ENCODE assay signal across 13 cellular contexts in the genomic region with DNA sequence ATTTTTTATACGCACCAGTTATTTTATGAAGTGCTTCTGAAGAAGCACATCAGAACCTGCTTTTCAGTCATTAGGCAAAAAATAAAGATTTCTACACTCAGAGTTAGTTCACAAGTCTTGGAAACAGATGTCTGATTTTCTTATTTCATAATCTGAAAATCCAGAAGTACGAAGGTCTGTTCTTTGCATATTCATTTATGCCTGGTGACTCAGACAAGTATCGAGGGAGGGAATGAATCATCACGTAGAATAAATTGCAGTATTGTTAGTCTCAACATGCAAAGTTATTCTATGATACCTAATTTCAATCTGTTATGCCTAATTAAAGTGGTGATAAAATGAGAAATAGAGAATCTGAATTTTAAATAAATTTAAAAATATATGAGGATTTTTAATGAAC.
DNase-seq lines count a peak whose midpoint lies in the region; ATAC-seq and TF ChIP-seq lines count a peak whose summit lies in the region.
"Had no signal": no experiment of that assay in that cellular context is flagged by ENCODE, and none has a peak within 500 bp of the region (broad histone marks: within the 10 kb centered on the region; RNA-seq: fewer than 3 reads in every experiment).

No MANE protein-coding gene starts in this region.

- peak; percentile 75 for DNase-seq in MCF 10A (ENCODE audit: unreplicated experiment)
- no peak for DNase-seq in breast epithelium (ENCODE audit: low spot score in 2 of 2)
- DNase-seq in RKO (ENCODE audit: low spot score) = peak; percentile 66
- peak; percentile 79 for DNase-seq in fibroblast of mammary gland (ENCODE audit: low read depth)
- DNase-seq in NCI-H345 (lab: John Stamatoyannopoulos, UW) = no peak
- DNase-seq in tibial artery = no peak
- no peak for DNase-seq in HAP-1 (ENCODE audit: low spot score in 2 of 2)
- DNase-seq: activated T-cell treated with anti-CD3 and anti-CD28 coated beads, Interleukin-2, amount 50 U/mL, for 48 hours; BE2C; HFFc6; NCI-H1105 treated with DMSO at 0.1 percent for 48 hours; NK-92 treated with Interleukin-12 subunit alpha and Interleukin-12 subunit beta, amount 100 ng/mL, for 24 hours had no signal

- POLR2A ChIA-PET in MCF 10A (lab: Yijun Ruan, JAX) = interaction anchor here (1.2 to 1.4 kb wide), 2 partner anchors 23 to 47 kb away, joined by 3 to 4 read pairs; no protein-coding TSS in a partner anchor

- H3K4me1 Mint-ChIP-seq in MCF 10A (ENCODE audit: insufficient read depth, unreplicated experiment) = peaks cover 6% of the 10 kb centered on the region

- CTCF ChIA-PET in MCF 10A (lab: Yijun Ruan, JAX) = no interaction called here

- intact Hi-C loops in MCF 10A (cut with micrococcal nuclease) (no loop called here), breast epithelium (cut with DNase I; ENCODE audit: low total_unique reads) (no loop called here), tibial artery (cut with DNase I; ENCODE audit: low total_unique reads) (no loop called here)

- TF ChIP-seq POLR2A in breast epithelium (IDR thresholded peaks at IDR 0.05) = no peak

- no peaks in the 10 kb centered on the region for H3K36me3 Mint-ChIP-seq in MCF 10A (ENCODE audit: insufficient read depth, unreplicated experiment)

- no peak overlapping the region for H3K4me3 Mint-ChIP-seq in MCF 10A (ENCODE audit: unreplicated experiment)
- H3K4me3 Mint-ChIP-seq: HFFc6 had no signal

- ATAC-seq in HG03045 (IDR thresholded peaks at IDR 0.05; ENCODE audit: unreplicated experiment) = no peak

- in situ Hi-C loops in HAP-1 (cut with MboI; ENCODE audit: low sequenced_read_pairs) = no loop called here

- no TSS peak for BruUV-seq in MCF 10A (replicated peaks; lab: Mats Ljungman, UMichigan)

- H3K36me3 ChIP-seq in breast epithelium (no peaks in the 10 kb centered on the region), tibial artery (no peaks in the 10 kb centered on the region), HAP-1 (replicated peaks) (no peaks in the 10 kb centered on the region)
- H3K36me3 ChIP-seq: BE2C had no signal

- no peak overlapping the region for H3K27ac Mint-ChIP-seq in MCF 10A (ENCODE audit: low read depth, unreplicated experiment)
- H3K27ac Mint-ChIP-seq: HFFc6 had no signal

- H3K27ac ChIP-seq in breast epithelium = no peak overlapping the region
- no peak overlapping the region for H3K27ac ChIP-seq in tibial artery

- no peak for TF ChIP-seq CTCF in MCF 10A (IDR thresholded peaks at IDR 0.05; ENCODE audit: unreplicated experiment)
- TF ChIP-seq CTCF in breast epithelium (IDR thresholded peaks at IDR 0.05) = no peak
- TF ChIP-seq CTCF in fibroblast of mammary gland (conservative IDR thresholded peaks at IDR 0.05; ENCODE audit: control insufficient read depth, insufficient read depth, low read depth, low read length) = no peak
- no peak for TF ChIP-seq CTCF in tibial artery (IDR thresholded peaks at IDR 0.05)

- H3K9me3 ChIP-seq in breast epithelium (no peaks in the 10 kb centered on the region), tibial artery (no peaks in the 10 kb centered on the region), HAP-1 (no peaks in the 10 kb centered on the region)
- H3K9me3 ChIP-seq: BE2C had no signal

- H3K27me3 Mint-ChIP-seq in MCF 10A (ENCODE audit: insufficient read depth, unreplicated experiment) = no peaks in the 10 kb centered on the region

- H3K27me3 ChIP-seq in breast epithelium (peaks cover 0 to 32% of the 10 kb centered on the region in 2 donors), tibial artery (no peaks in the 10 kb centered on the region), HAP-1 (ENCODE audit: low read depth) (no peaks in the 10 kb centered on the region)
- H3K27me3 ChIP-seq: BE2C had no signal

- no peaks in the 10 kb centered on the region for H3K9me3 Mint-ChIP-seq in MCF 10A (ENCODE audit: unreplicated experiment)

- no peaks in the 10 kb centered on the region for H3K4me1 ChIP-seq in breast epithelium
- H3K4me1 ChIP-seq in tibial artery = peaks cover 0 to 17% (median 2%) of the 10 kb centered on the region in 4 donors
- H3K4me1 ChIP-seq in HAP-1 = no peaks in the 10 kb centered on the region
- H3K4me1 ChIP-seq: BE2C had no signal

- H3K4me3 ChIP-seq in breast epithelium (no peak overlapping the region), fibroblast of mammary gland (ENCODE audit: control insufficient read depth, low read depth, low read length) (no peak overlapping the region), tibial artery (no peak overlapping the region), HAP-1 (no peak overlapping the region)

Comparison
In these comparisons a context has a peak if more than half of its experiments do, and no peak if none do; other contexts are left out.
1. DNase-seq: peak in MCF 10A (single experiment), RKO (single experiment) and fibroblast of mammary gland (single experiment); none in breast epithelium (0 of 2), NCI-H345 (single experiment), tibial artery (0 of 2) and HAP-1 (0 of 2).